Comparison of ENCODE assay signal across 8 cellular contexts in genomic region chr17:68036304-68037147, GRCh38. TPM values are rescaled to one million over a fixed set of nuclear protein-coding genes. Genes with fewer than 3 reads are reported as not detected.
DNase-seq lines count a peak whose midpoint lies in the region; ATAC-seq and TF ChIP-seq lines count a peak whose summit lies in the region.

No MANE protein-coding gene starts in this region.

- no peaks in the 10 kb centered on the region for H3K27me3 Mint-ChIP-seq in natural killer cell treated with Interleukin-12 subunit alpha and Interleukin-12 subunit beta and Interleukin-15 and Interleukin-18, amount 100 ng/mL, for 72 hours

- H3K4me3 ChIP-seq in MG63, result peak overlapping the region; percentile 100
- H3K4me3 ChIP-seq in duodenal mucosa (ENCODE audit: low read depth in 1 of 2, low read length in 2 of 2), result peak overlapping the region; percentile 88 to 91

- DNase-seq in MG63 (no peak), activated gamma-delta T cell (lab: John Stamatoyannopoulos, UW) (no peak), NCI-H510A treated with DMSO at 0.1 percent for 48 hours (lab: John Stamatoyannopoulos, UW) (no peak), NCI-H2227 (lab: John Stamatoyannopoulos, UW; ENCODE audit: unreplicated experiment) (no peak), GM13977 (ENCODE audit: low spot score) (no peak)
- no peak for DNase-seq in natural killer cell treated with Interleukin-12 subunit alpha and Interleukin-12 subunit beta and Interleukin-15 and Interleukin-18, amount 100 ng/mL, for 72 hours (ENCODE audit: low spot score)

- H3K4me1 Mint-ChIP-seq in natural killer cell treated with Interleukin-12 subunit alpha and Interleukin-12 subunit beta and Interleukin-15 and Interleukin-18, amount 100 ng/mL, for 72 hours (ENCODE audit: low read depth in 2 of 2), result peaks cover 8 to 12% of the 10 kb centered on the region in 2 donors

- no peak for TF ChIP-seq CTCF in GM13977 (IDR thresholded peaks at IDR 0.05; ENCODE audit: extremely low read depth, insufficient read depth, missing control alignments)

- peaks cover 21% of the 10 kb centered on the region for H3K36me3 Mint-ChIP-seq in natural killer cell treated with Interleukin-12 subunit alpha and Interleukin-12 subunit beta and Interleukin-15 and Interleukin-18, amount 100 ng/mL, for 72 hours

- H3K27me3 ChIP-seq in MG63, result no peaks in the 10 kb centered on the region
- no peaks in the 10 kb centered on the region for H3K27me3 ChIP-seq in duodenal mucosa (ENCODE audit: control insufficient read depth in 1 of 2, insufficient read depth in 2 of 2, low read length in 2 of 2)

- H3K9ac ChIP-seq in ES-I3 (ENCODE audit: low read depth, low read length), result peak overlapping the region; percentile 100
- H3K9ac ChIP-seq in duodenal mucosa (ENCODE audit: low read depth in 1 of 2, low read length in 2 of 2), result peak overlapping the region; percentile 84 to 90

- H3K9me3 ChIP-seq in ES-I3 (ENCODE audit: control insufficient read depth, insufficient read depth, low read length) (no peaks in the 10 kb centered on the region), MG63 (no peaks in the 10 kb centered on the region), duodenal mucosa (ENCODE audit: control insufficient read depth in 1 of 2, low read length in 2 of 2) (no peaks in the 10 kb centered on the region)

- peak overlapping the region; percentile 86 to 92 for H3K27ac Mint-ChIP-seq in natural killer cell treated with Interleukin-12 subunit alpha and Interleukin-12 subunit beta and Interleukin-15 and Interleukin-18, amount 100 ng/mL, for 72 hours

- H3K4me1 ChIP-seq in ES-I3 (ENCODE audit: insufficient read depth, low read length), result peaks cover 14% of the 10 kb centered on the region
- H3K4me1 ChIP-seq in duodenal mucosa (ENCODE audit: control insufficient read depth in 1 of 2, insufficient read depth in 2 of 2, low read length in 2 of 2), result peaks cover 5 to 8% of the 10 kb centered on the region in 2 donors

- ATAC-seq in natural killer cell treated with Interleukin-12 subunit alpha and Interleukin-12 subunit beta and Interleukin-15 and Interleukin-18, amount 100 ng/mL, for 72 hours, result no peak

- in situ Hi-C loops in GM13977 (cut with MboI; ENCODE audit: low pct_unique_long_range_greater_than_20kb, low sequenced_read_pairs, unreplicated experiment), result no loop called here

- H3K9me3 Mint-ChIP-seq in natural killer cell treated with Interleukin-12 subunit alpha and Interleukin-12 subunit beta and Interleukin-15 and Interleukin-18, amount 100 ng/mL, for 72 hours, result no peaks in the 10 kb centered on the region

- peak overlapping the region; percentile 91 for H3K4me3 Mint-ChIP-seq in natural killer cell treated with Interleukin-12 subunit alpha and Interleukin-12 subunit beta and Interleukin-15 and Interleukin-18, amount 100 ng/mL, for 72 hours

- no peak overlapping the region for H3K27ac ChIP-seq in duodenal mucosa (ENCODE audit: low read depth, low read length)

- H3K36me3 ChIP-seq in ES-I3 (ENCODE audit: insufficient read depth, low read length) (peaks cover 44% of the 10 kb centered on the region), MG63 (peaks cover 60% of the 10 kb centered on the region), duodenal mucosa (ENCODE audit: control insufficient read depth in 1 of 2, insufficient read depth in 2 of 2, low read length in 2 of 2) (peaks cover 0 to 28% of the 10 kb centered on the region in 2 donors)

RNA-seq across cellular contexts. Expression of gene KPNA2, which starts 1.0 kb away (rescaled TPM):
- total RNA-seq in MG63 (2014; rRNA removed; shearing (Covaris generic); ENCODE audit: low replicate concordance), result 187 and 211 TPM in 2 replicates
- total RNA-seq in natural killer cell treated with Interleukin-12 subunit alpha and Interleukin-12 subunit beta and Interleukin-15 and Interleukin-18, amount 100 ng/mL, for 72 hours, result 100 to 1,000 TPM; 172 to 218 TPM

RNA-seq across cellular contexts. Expression of gene C17orf58, which starts 40.3 kb away (rescaled TPM):
- total RNA-seq in MG63 (2014; rRNA removed; shearing (Covaris generic); ENCODE audit: low replicate concordance), result 5.2 and 21.1 TPM in 2 replicates
- total RNA-seq in natural killer cell treated with Interleukin-12 subunit alpha and Interleukin-12 subunit beta and Interleukin-15 and Interleukin-18, amount 100 ng/mL, for 72 hours, result 10 to 100 TPM; 19.2 to 24.6 TPM
